ENCODE assay signal across 19 cellular contexts in genomic region chr3:42633544-42633943, GRCh38. TPM values are rescaled to one million over a fixed set of nuclear protein-coding genes. Genes with fewer than 3 reads are reported as not detected.
"Had no signal": no experiment of that assay in that cellular context is flagged by ENCODE, and none has a peak within 500 bp of the region (broad histone marks: within the 10 kb centered on the region; RNA-seq: fewer than 3 reads in every experiment).

No MANE protein-coding gene starts in this region.

- ATAC-seq: activated T-cell treated with anti-CD3 and anti-CD28 coated beads, Interleukin-2, amount 50 U/mL, for 72 hours; esophagus mucosa; gastroesophageal sphincter; lower lobe of right lung; natural killer cell; stimulated activated effector memory CD8-positive, alpha-beta T cell treated with anti-CD3 and anti-CD28 coated beads, Interleukin-12 subunit alpha, Interleukin-12 subunit beta, amount 100 ng/mL, for 72 hours; upper lobe of right lung had no signal

- H3K4me1 ChIP-seq: lower lobe of right lung, sigmoid colon had no signal

- H3K36me3 ChIP-seq: ovary had no signal

- H3K9me3 ChIP-seq: gastroesophageal sphincter, lower lobe of right lung, ovary, sigmoid colon, upper lobe of right lung had no signal

- H3K27ac Mint-ChIP-seq: activated B cell treated with CpG ODN at 0.5 μM for 24 hours; activated CD4-positive, alpha-beta T cell treated with anti-CD3 and anti-CD28 coated beads, Interleukin-2, amount 10 ng/mL, durations not matched to agents 24 days and 14 days; activated naive CD8-positive, alpha-beta T cell treated with anti-CD3 and anti-CD28 coated beads, Interleukin-2, amount 10 ng/mL, durations not matched to agents 7 days and 5 days; activated T-cell treated with anti-CD3 and anti-CD28 coated beads, Interleukin-2, amount 50 U/mL, for 72 hours; stimulated activated effector memory CD8-positive, alpha-beta T cell treated with anti-CD3 and anti-CD28 coated beads, Interleukin-12 subunit alpha, Interleukin-12 subunit beta, amount 100 ng/mL, for 72 hours had no signal

- H3K4me3 Mint-ChIP-seq: activated B cell treated with CpG ODN at 0.5 μM for 24 hours; activated CD4-positive, alpha-beta T cell treated with anti-CD3 and anti-CD28 coated beads, Interleukin-2, amount 10 ng/mL, durations not matched to agents 24 days and 14 days; activated naive CD8-positive, alpha-beta T cell treated with anti-CD3 and anti-CD28 coated beads, Interleukin-2, amount 10 ng/mL, durations not matched to agents 7 days and 5 days; activated T-cell treated with anti-CD3 and anti-CD28 coated beads, Interleukin-2, amount 50 U/mL, for 72 hours; natural killer cell; stimulated activated effector memory CD8-positive, alpha-beta T cell treated with anti-CD3 and anti-CD28 coated beads, Interleukin-12 subunit alpha, Interleukin-12 subunit beta, amount 100 ng/mL, for 72 hours had no signal

- H3K27me3 Mint-ChIP-seq: activated B cell treated with CpG ODN at 0.5 μM for 24 hours; activated CD4-positive, alpha-beta T cell treated with anti-CD3 and anti-CD28 coated beads, Interleukin-2, amount 10 ng/mL, durations not matched to agents 24 days and 14 days; activated naive CD8-positive, alpha-beta T cell treated with anti-CD3 and anti-CD28 coated beads, Interleukin-2, amount 10 ng/mL, durations not matched to agents 7 days and 5 days had no signal

- DNase-seq: activated B cell treated with CpG ODN at 0.5 μM for 24 hours; activated CD4-positive, alpha-beta T cell treated with anti-CD3 and anti-CD28 coated beads, Interleukin-2, amount 10 ng/mL, durations not matched to agents 24 days and 14 days; activated CD8-positive, alpha-beta memory T cell treated with anti-CD3 and anti-CD28 coated beads, Interleukin-2, amount 50 U/mL, for 4 hours; activated gamma-delta T cell; activated naive CD8-positive, alpha-beta T cell treated with anti-CD3 and anti-CD28 coated beads, Interleukin-2, amount 10 ng/mL, durations not matched to agents 7 days and 5 days; activated T-cell treated with anti-CD3 and anti-CD28 coated beads, Interleukin-2, amount 50 U/mL, for 72 hours; anterior cingulate cortex; brain microvascular endothelial cell; effector CD4-positive, alpha-beta T cell; lower lobe of right lung; natural killer cell; ovary; sigmoid colon; stimulated activated CD4-positive, alpha-beta T cell treated with anti-CD3 and anti-CD28 coated beads, Interleukin-4, amount 100 ng/mL, for 24 hours; upper lobe of right lung had no signal

- H3K4me3 ChIP-seq: gastroesophageal sphincter, lower lobe of right lung, ovary, sigmoid colon, upper lobe of right lung had no signal

- H3K27me3 ChIP-seq: brain microvascular endothelial cell, gastroesophageal sphincter, ovary, sigmoid colon, upper lobe of right lung had no signal

- H3K27ac ChIP-seq: brain microvascular endothelial cell, gastroesophageal sphincter, lower lobe of right lung, ovary, sigmoid colon, upper lobe of right lung had no signal

- H3K36me3 Mint-ChIP-seq: stimulated activated effector memory CD8-positive, alpha-beta T cell treated with anti-CD3 and anti-CD28 coated beads, Interleukin-12 subunit alpha, Interleukin-12 subunit beta, amount 100 ng/mL, for 72 hours had no signal

- H3K9me3 Mint-ChIP-seq: activated B cell treated with CpG ODN at 0.5 μM for 24 hours; activated CD4-positive, alpha-beta T cell treated with anti-CD3 and anti-CD28 coated beads, Interleukin-2, amount 10 ng/mL, durations not matched to agents 24 days and 14 days; activated naive CD8-positive, alpha-beta T cell treated with anti-CD3 and anti-CD28 coated beads, Interleukin-2, amount 10 ng/mL, durations not matched to agents 7 days and 5 days; activated T-cell treated with anti-CD3 and anti-CD28 coated beads, Interleukin-2, amount 50 U/mL, for 72 hours; natural killer cell; stimulated activated effector memory CD8-positive, alpha-beta T cell treated with anti-CD3 and anti-CD28 coated beads, Interleukin-12 subunit alpha, Interleukin-12 subunit beta, amount 100 ng/mL, for 72 hours had no signal

RNA-seq across cellular contexts. Expression of gene KLHL40, which starts 51.8 kb away (rescaled TPM):
- total RNA-seq: activated B cell treated with CpG ODN at 0.5 μM for 24 hours; activated CD4-positive, alpha-beta T cell treated with anti-CD3 and anti-CD28 coated beads, Interleukin-2, amount 10 ng/mL, durations not matched to agents 24 days and 14 days; activated naive CD8-positive, alpha-beta T cell treated with anti-CD3 and anti-CD28 coated beads, Interleukin-2, amount 10 ng/mL, durations not matched to agents 7 days and 5 days; activated T-cell treated with anti-CD3 and anti-CD28 coated beads, Interleukin-2, amount 50 U/mL, for 72 hours; esophagus mucosa; gastroesophageal sphincter; lower lobe of right lung; mesenteric fat pad; natural killer cell; ovary; upper lobe of right lung had no signal
- polyA plus RNA-seq: ovary, sigmoid colon had no signal
